Comparison of ENCODE assay signal across 2 cellular contexts in genomic region chr7:105270117-105270516, GRCh38.
A peak's percentile ranks its signal among the peaks of the same experiment; 100 is the strongest.
TF ChIP-seq lines count a peak whose summit lies in the region.

No MANE protein-coding gene starts in this region.

TF ChIP-seq in IMR-90, 13 proteins besides CTCF, POLR2A, EP300 and RAD21:
- TF ChIP-seq MAZ (IDR thresholded peaks at IDR 0.05; ENCODE audit: borderline replicate concordance, low read depth, low read length): no peak
- no peak for TF ChIP-seq FOS (IDR thresholded peaks at IDR 0.05; ENCODE audit: low read depth, low read length)
- TF ChIP-seq MXI1 (IDR thresholded peaks at IDR 0.05; ENCODE audit: borderline replicate concordance, low read depth, low read length): no peak

TF ChIP-seq in K562, 482 proteins besides CTCF, POLR2A, EP300 and RAD21:
- TF ChIP-seq SMC3 (conservative IDR thresholded peaks at IDR 0.05; ENCODE audit: insufficient read depth, low read depth, low read length) (no peak), IFI16 (CRISPR knock-in tag; IDR thresholded peaks at IDR 0.05) (no peak), TRIM25 (IDR thresholded peaks at IDR 0.05; ENCODE audit: borderline replicate concordance) (no peak), ZBTB33 (CRISPR knock-in tag; IDR thresholded peaks at IDR 0.05) (peak; percentile 79; the same call in 1 of the 2 replicates), NCOA6 (IDR thresholded peaks at IDR 0.05) (no peak), BHLHE40 (IDR thresholded peaks at IDR 0.05; ENCODE audit: low read length) (no peak), E2F8 (IDR thresholded peaks at IDR 0.05; ENCODE audit: low read depth, partially characterized antibody) (no peak), ESRRA (IDR thresholded peaks at IDR 0.05; ENCODE audit: borderline replicate concordance, low read depth) (no peak), HNRNPLL (IDR thresholded peaks at IDR 0.05; ENCODE audit: low read depth, low read length, poor library complexity, severe bottlenecking) (no peak), E2F6 (IDR thresholded peaks at IDR 0.05; ENCODE audit: borderline replicate concordance in 1 of 2, extremely low read depth in 1 of 2, insufficient read depth in 1 of 2, insufficient read length in 1 of 2, low read depth in 1 of 2, low read length in 1 of 2, poor library complexity in 1 of 2, severe bottlenecking in 1 of 2) (peak in 1 of 2 experiments; percentile 10), ARID2 (IDR thresholded peaks at IDR 0.05) (no peak)
